28 cellular contexts compared by ENCODE assay signal in genomic region chr2:118568682-118569081, GRCh38.
"Had no signal": no experiment of that assay in that cellular context is flagged by ENCODE, and none has a peak within 500 bp of the region (broad histone marks: within the 10 kb centered on the region; RNA-seq: fewer than 3 reads in every experiment).

No MANE protein-coding gene starts in this region.

- H3K27me3 Mint-ChIP-seq: activated CD4-positive, alpha-beta memory T cell treated with anti-CD3 and anti-CD28 coated beads for 36 hours had no signal

- DNase-seq: activated CD4-positive, alpha-beta memory T cell treated with anti-CD3 and anti-CD28 coated beads for 36 hours; activated CD4-positive, alpha-beta T cell treated with anti-CD3 and anti-CD28 coated beads for 36 hours; activated CD4-positive, alpha-beta T cell treated with anti-CD3 and anti-CD28 coated beads, Interleukin-2, amount 10 ng/mL, durations not matched to agents 24 days and 14 days; activated CD4-positive, CD25-positive, alpha-beta regulatory T cell; activated CD4-positive, CD25-positive, alpha-beta regulatory T cell treated with anti-CD3 and anti-CD28 coated beads, Interleukin-2, amount 50 U/mL, for 72 hours; activated CD8-positive, alpha-beta memory T cell treated with anti-CD3 and anti-CD28 coated beads, Interleukin-2, amount 10 ng/mL, durations not matched to agents 7 days and 5 days; activated CD8-positive, alpha-beta memory T cell treated with anti-CD3 and anti-CD28 coated beads, Interleukin-2, amount 50 U/mL, for 4 hours; activated CD8-positive, alpha-beta T cell treated with anti-CD3 and anti-CD28 coated beads, Interleukin-2, amount 10 ng/mL, durations not matched to agents 7 days and 5 days; activated effector memory CD4-positive, alpha-beta T cell treated with Interleukin-2 at 50 U/mL for 16 hours; activated gamma-delta T cell treated with Interleukin-2 at 50 U/mL for 16 hours; activated naive CD4-positive, alpha-beta T cell treated with anti-CD3 and anti-CD28 coated beads, Interleukin-2, amount 50 U/mL, for 16 hours; activated naive CD4-positive, alpha-beta T cell treated with Interleukin-2 at 50 U/mL for 16 hours; activated T-cell treated with anti-CD3 and anti-CD28 coated beads, Interleukin-2, amount 50 U/mL, for 1 hour; activated T-cell treated with anti-CD3 and anti-CD28 coated beads, Interleukin-2, amount 50 U/mL, for 48 hours; amniotic stem cell; anterior cingulate cortex; brain microvascular endothelial cell; dorsolateral prefrontal cortex; effector memory CD8-positive, alpha-beta T cell; erythroblast; foreskin keratinocyte; gastrocnemius medialis; T-helper 2 cell had no signal

- H3K27ac ChIP-seq: brain microvascular endothelial cell, coronary artery, dorsolateral prefrontal cortex, esophagus muscularis mucosa, foreskin keratinocyte, gastrocnemius medialis had no signal

- H3K27me3 ChIP-seq: brain microvascular endothelial cell, esophagus muscularis mucosa, gastrocnemius medialis had no signal

- ATAC-seq: activated CD4-positive, alpha-beta T cell treated with anti-CD3 and anti-CD28 coated beads for 36 hours; activated CD8-positive, alpha-beta memory T cell treated with anti-CD3 and anti-CD28 coated beads, Interleukin-2, amount 10 ng/mL, durations not matched to agents 7 days and 5 days; activated CD8-positive, alpha-beta T cell treated with anti-CD3 and anti-CD28 coated beads, Interleukin-2, amount 10 ng/mL, durations not matched to agents 7 days and 5 days; effector memory CD8-positive, alpha-beta T cell; foreskin keratinocyte; gastrocnemius medialis had no signal

- H3K4me3 Mint-ChIP-seq: activated CD4-positive, alpha-beta memory T cell treated with anti-CD3 and anti-CD28 coated beads for 36 hours; activated CD4-positive, alpha-beta T cell treated with anti-CD3 and anti-CD28 coated beads for 36 hours; activated CD4-positive, alpha-beta T cell treated with anti-CD3 and anti-CD28 coated beads, Interleukin-2, amount 10 ng/mL, durations not matched to agents 24 days and 14 days; activated CD8-positive, alpha-beta memory T cell treated with anti-CD3 and anti-CD28 coated beads, Interleukin-2, amount 10 ng/mL, durations not matched to agents 7 days and 5 days; activated CD8-positive, alpha-beta T cell treated with anti-CD3 and anti-CD28 coated beads, Interleukin-2, amount 10 ng/mL, durations not matched to agents 7 days and 5 days; activated naive CD8-positive, alpha-beta T cell; central memory CD8-positive, alpha-beta T cell; dendritic cell treated with granulocyte-macrophage colony-stimulating factor and Interleukin-4, amounts not matched to agents 40 ng/mL and 50 ng/mL, for 4 days; effector memory CD8-positive, alpha-beta T cell had no signal

- H3K36me3 Mint-ChIP-seq: activated CD4-positive, alpha-beta memory T cell treated with anti-CD3 and anti-CD28 coated beads for 36 hours; activated CD8-positive, alpha-beta memory T cell treated with anti-CD3 and anti-CD28 coated beads, Interleukin-2, amount 10 ng/mL, durations not matched to agents 7 days and 5 days; activated naive CD8-positive, alpha-beta T cell had no signal

- H3K4me3 ChIP-seq: coronary artery, dorsolateral prefrontal cortex, esophagus muscularis mucosa, gastrocnemius medialis had no signal

- H3K27ac Mint-ChIP-seq: activated CD4-positive, alpha-beta memory T cell treated with anti-CD3 and anti-CD28 coated beads for 36 hours; activated CD4-positive, alpha-beta T cell treated with anti-CD3 and anti-CD28 coated beads for 36 hours; activated CD4-positive, alpha-beta T cell treated with anti-CD3 and anti-CD28 coated beads, Interleukin-2, amount 10 ng/mL, durations not matched to agents 24 days and 14 days; activated CD8-positive, alpha-beta memory T cell treated with anti-CD3 and anti-CD28 coated beads, Interleukin-2, amount 10 ng/mL, durations not matched to agents 7 days and 5 days; activated CD8-positive, alpha-beta T cell treated with anti-CD3 and anti-CD28 coated beads, Interleukin-2, amount 10 ng/mL, durations not matched to agents 7 days and 5 days; activated naive CD8-positive, alpha-beta T cell; dendritic cell treated with granulocyte-macrophage colony-stimulating factor and Interleukin-4, amounts not matched to agents 40 ng/mL and 50 ng/mL, for 4 days; effector memory CD8-positive, alpha-beta T cell had no signal

- H3K9me3 Mint-ChIP-seq: activated CD4-positive, alpha-beta memory T cell treated with anti-CD3 and anti-CD28 coated beads for 36 hours; activated CD4-positive, alpha-beta T cell treated with anti-CD3 and anti-CD28 coated beads, Interleukin-2, amount 10 ng/mL, durations not matched to agents 24 days and 14 days; central memory CD8-positive, alpha-beta T cell; effector memory CD8-positive, alpha-beta T cell had no signal

- H3K4me1 ChIP-seq: foreskin keratinocyte, gastrocnemius medialis had no signal

- H3K4me1 Mint-ChIP-seq: activated CD4-positive, alpha-beta T cell treated with anti-CD3 and anti-CD28 coated beads for 36 hours; activated CD4-positive, alpha-beta T cell treated with anti-CD3 and anti-CD28 coated beads, Interleukin-2, amount 10 ng/mL, durations not matched to agents 24 days and 14 days; activated CD8-positive, alpha-beta memory T cell treated with anti-CD3 and anti-CD28 coated beads, Interleukin-2, amount 10 ng/mL, durations not matched to agents 7 days and 5 days; central memory CD8-positive, alpha-beta T cell had no signal

- H3K36me3 ChIP-seq: brain microvascular endothelial cell, esophagus muscularis mucosa, gastrocnemius medialis had no signal

- H3K9me3 ChIP-seq: esophagus muscularis mucosa, gastrocnemius medialis had no signal
